In genomic region chr1:47191940-47192457, GRCh38 we compare ENCODE assay signal across 20 cellular contexts. TPM values are rescaled to one million over a fixed set of nuclear protein-coding genes. Genes with fewer than 3 reads are reported as not detected.
A peak's percentile ranks its signal among the peaks of the same experiment; 100 is the strongest.
DNase-seq lines count a peak whose midpoint lies in the region; ATAC-seq and TF ChIP-seq lines count a peak whose summit lies in the region.
"Had no signal": no experiment of that assay in that cellular context is flagged by ENCODE, and none has a peak within 500 bp of the region (broad histone marks: within the 10 kb centered on the region; RNA-seq: fewer than 3 reads in every experiment).

No MANE protein-coding gene starts in this region.

- BruUV-seq in mammary epithelial cell (replicated peaks; lab: Mats Ljungman, UMichigan): no TSS peak

- dilution Hi-C loops in mammary epithelial cell (cut with HindIII; ENCODE audit: low sequenced_read_pairs): loop anchor here (5.0 kb wide), 1 partner anchor 55 kb away; no protein-coding TSS in a partner anchor

- H3K79me2 ChIP-seq in mammary epithelial cell (ENCODE audit: insufficient read depth, low read length): no peaks in the 10 kb centered on the region

- H3K9ac ChIP-seq in mammary epithelial cell (ENCODE audit: insufficient read depth, low read length): no peak overlapping the region

- H3K4me3 ChIP-seq in mammary epithelial cell (replicated peaks in 1 of 3; ENCODE audit: insufficient read depth in 1 of 3, low read depth in 2 of 3, low read length in 3 of 3): no peak overlapping the region
- H3K4me3 ChIP-seq in upper lobe of left lung: no peak overlapping the region
- H3K4me3 ChIP-seq: right lobe of liver, testis had no signal

- intact Hi-C loops in mammary epithelial cell (cut with micrococcal nuclease): loop anchor here (5.0 kb wide), 1 partner anchor 120 kb away; the partner anchor contains the start of gene STIL

- CTCF ChIA-PET in mammary epithelial cell (lab: Charles Lee; ENCODE audit: low non-redundant PET): interaction anchor here (0.6 to 0.7 kb wide), 3 partner anchors 8 to 565 kb away, joined by 3 to 8 read pairs (median 3); no protein-coding TSS in a partner anchor

- TF ChIP-seq CTCF in mammary epithelial cell (conservative IDR thresholded peaks at IDR 0.05 in 1 of 2, IDR thresholded peaks at IDR 0.05 in 1 of 2; ENCODE audit: extremely low read depth in 1 of 2, insufficient read depth in 1 of 2, low read depth in 1 of 2, low read length in 2 of 2) (no peak), upper lobe of left lung (IDR thresholded peaks at IDR 0.05) (no peak)

- H2AFZ ChIP-seq in mammary epithelial cell (ENCODE audit: low read depth, low read length): peak overlapping the region; percentile 63

- no peak for TF ChIP-seq POLR2A in upper lobe of left lung (IDR thresholded peaks at IDR 0.05)

- no peak for TF ChIP-seq EP300 in upper lobe of left lung (IDR thresholded peaks at IDR 0.05)

- H3K27me3 ChIP-seq in mammary epithelial cell (ENCODE audit: insufficient read depth, low read length): no peaks in the 10 kb centered on the region
- H3K27me3 ChIP-seq in upper lobe of left lung: no peaks in the 10 kb centered on the region
- H3K27me3 ChIP-seq: right lobe of liver, testis had no signal

- H3K9me3 ChIP-seq in mammary epithelial cell (replicated peaks; ENCODE audit: insufficient read depth, low read length) (no peaks in the 10 kb centered on the region), upper lobe of left lung (no peaks in the 10 kb centered on the region)
- H3K9me3 ChIP-seq: right lobe of liver, testis had no signal

- H3K4me1 ChIP-seq in mammary epithelial cell (ENCODE audit: insufficient read depth, low read length): peaks cover 22% of the 10 kb centered on the region
- H3K4me1 ChIP-seq in upper lobe of left lung: peaks cover 32 to 39% (median 35%) of the 10 kb centered on the region in 4 donors
- H3K4me1 ChIP-seq: testis had no signal

- ATAC-seq in upper lobe of left lung (ENCODE audit: low FRiP score in 2 of 2) (no peak), HG03354 (IDR thresholded peaks at IDR 0.05; ENCODE audit: poor library complexity, severe bottlenecking, unreplicated experiment) (no peak), GM18870 (IDR thresholded peaks at IDR 0.05; ENCODE audit: unreplicated experiment) (no peak)

- 95% methylated on average over 4 of the region's 4 CpGs for WGBS in mammary epithelial cell (ENCODE audit: low coverage, missing lambda C conversion rate)
- 82% methylated on average over 4 of the region's 4 CpGs for WGBS in upper lobe of left lung, 2 donors

- in situ Hi-C loops in mammary epithelial cell (cut with MboI; ENCODE audit: low sequenced_read_pairs in 2 of 2): loop anchor here (5.0 to 25.0 kb wide), 3 partner anchors 70 to 520 kb away; partner anchors contain the start of gene FOXE3 (in 1 of the 2)

- peak; percentile 9 to 10 for DNase-seq in activated T-cell treated with anti-CD3 and anti-CD28 coated beads, Interleukin-2, amount 50 U/mL, for 48 hours
- no peak for DNase-seq in activated T-cell treated with anti-CD3 and anti-CD28 coated beads, Interleukin-2, amount 50 U/mL, for 1 hour
- DNase-seq in mammary epithelial cell (no peak), mesenteric fat pad (ENCODE audit: low spot score) (peak; percentile 71), upper lobe of left lung (no peak), NCI-H146 treated with DMSO at 0.1 percent for 48 hours (lab: John Stamatoyannopoulos, UW; ENCODE audit: unreplicated experiment) (no peak)
- DNase-seq: activated naive CD4-positive, alpha-beta T cell treated with Interleukin-2 at 50 U/mL for 16 hours; CD4-positive, alpha-beta memory T cell; DND-41; GOT3; left ventricle myocardium superior; stimulated activated CD4-positive, alpha-beta T cell treated with anti-CD3 and anti-CD28 coated beads, Interleukin-2, amount 100 ng/mL, for 48 hours; T-helper 1 cell; testis had no signal

- H3K36me3 ChIP-seq in mammary epithelial cell (ENCODE audit: insufficient read depth, low read length) (no peaks in the 10 kb centered on the region), upper lobe of left lung (no peaks in the 10 kb centered on the region)
- H3K36me3 ChIP-seq: right lobe of liver had no signal

- no peak overlapping the region for H3K27ac ChIP-seq in mammary epithelial cell (ENCODE audit: insufficient read depth, low read depth, low read length)
- H3K27ac ChIP-seq in upper lobe of left lung: peak overlapping the region; percentile 18 to 83 (median 66)
- H3K27ac ChIP-seq: testis had no signal

- no peaks in the 10 kb centered on the region for H4K20me1 ChIP-seq in mammary epithelial cell (ENCODE audit: insufficient read depth, low read length)

- H3K4me2 ChIP-seq in mammary epithelial cell (ENCODE audit: insufficient read depth, low read depth, low read length): no peak overlapping the region

RNA-seq across cellular contexts. Expression of gene PDZK1IP1, which starts 2.2 kb away (rescaled TPM):
- 1 to 10 TPM in 1 of 2 donors, not detected in 1; 1.8 TPM for total RNA-seq in mammary epithelial cell
- 0.36 TPM for polyA plus RNA-seq in mammary epithelial cell
- not detected for polyA minus RNA-seq in mammary epithelial cell
- 2.8 TPM for total RNA-seq in mesenteric fat pad
- total RNA-seq in upper lobe of left lung: 10 to 100 TPM; 17.8 to 57.6 (median 41.4) TPM
- total RNA-seq: CD4-positive, alpha-beta memory T cell; left ventricle myocardium superior; RPMI7951; WTC11 had no signal
- polyA plus RNA-seq: CD4-positive, alpha-beta memory T cell; neural cell had no signal

RNA-seq across cellular contexts. Expression of gene TAL1, which starts 40.0 kb away (rescaled TPM):
- not detected for total RNA-seq in mammary epithelial cell
- polyA plus RNA-seq in mammary epithelial cell: not detected
- polyA minus RNA-seq in mammary epithelial cell: not detected
- 11.0 TPM for total RNA-seq in mesenteric fat pad
- 10 to 100 TPM in 4 of 6 donors, 1 to 10 TPM in 2; 4.2 to 16.4 (median 10.8) TPM for total RNA-seq in upper lobe of left lung
- total RNA-seq: CD4-positive, alpha-beta memory T cell; RPMI7951 had no signal
- polyA plus RNA-seq: CD4-positive, alpha-beta memory T cell; neural cell had no signal

RNA-seq across cellular contexts. Expression of gene CYP4A22, which starts 54.8 kb away (rescaled TPM):
- total RNA-seq in mammary epithelial cell (not detected), mesenteric fat pad (0.42 TPM), upper lobe of left lung (1 to 10 TPM in 4 of 6 donors, under 1 TPM in 2; 0.13 to 3.1 (median 1.6) TPM)
- not detected for polyA plus RNA-seq in mammary epithelial cell
- not detected for polyA minus RNA-seq in mammary epithelial cell
- total RNA-seq: CD4-positive, alpha-beta memory T cell; left ventricle myocardium superior; RPMI7951; WTC11 had no signal
- polyA plus RNA-seq: CD4-positive, alpha-beta memory T cell; neural cell had no signal

Comparison
In these comparisons a context has a peak if more than half of its experiments do, and no peak if none do; other contexts are left out.
1. DNase-seq: peak in activated T-cell treated with anti-CD3 and anti-CD28 coated beads, Interleukin-2, amount 50 U/mL, for 48 hours (2 of 2) and mesenteric fat pad (single experiment); none in activated T-cell treated with anti-CD3 and anti-CD28 coated beads, Interleukin-2, amount 50 U/mL, for 1 hour (single experiment), mammary epithelial cell (single experiment), upper lobe of left lung (0 of 2) and NCI-H146 treated with DMSO at 0.1 percent for 48 hours (single experiment).
2. RNA of gene TAL1, which starts 40.0 kb away (total RNA-seq): 4.2 to 16.4 TPM in upper lobe of left lung and 11.0 TPM in mesenteric fat pad (single experiment); not detected in mammary epithelial cell; every median in the first group is over 4 times any median in the second.